17 cellular contexts compared by ENCODE assay signal in genomic region chr10:58897708-58898107, GRCh38.
"Had no signal": no experiment of that assay in that cellular context is flagged by ENCODE, and none has a peak within 500 bp of the region (broad histone marks: within the 10 kb centered on the region; RNA-seq: fewer than 3 reads in every experiment).

No MANE protein-coding gene starts in this region.

- H3K36me3 Mint-ChIP-seq: activated naive CD8-positive, alpha-beta T cell had no signal

- H3K27me3 ChIP-seq: brain microvascular endothelial cell, stomach, transverse colon had no signal

- H3K27ac Mint-ChIP-seq: activated CD4-positive, alpha-beta T cell treated with anti-CD3 and anti-CD28 coated beads, Interleukin-2, amount 10 ng/mL, durations not matched to agents 7 days and 5 days; activated naive CD8-positive, alpha-beta T cell; nephron progenitor cell; T-helper 2 cell treated with Interferon-gamma antibody and Interleukin-4, amounts not matched to agents 5 μg/mL and 100 μg/mL, for 36 hours had no signal

- H3K4me1 Mint-ChIP-seq: activated CD4-positive, alpha-beta T cell treated with anti-CD3 and anti-CD28 coated beads, Interleukin-2, amount 10 ng/mL, durations not matched to agents 7 days and 5 days had no signal

- H3K4me3 Mint-ChIP-seq: activated CD4-positive, alpha-beta T cell treated with anti-CD3 and anti-CD28 coated beads, Interleukin-2, amount 10 ng/mL, durations not matched to agents 7 days and 5 days; activated naive CD8-positive, alpha-beta T cell; nephron progenitor cell; T-helper 2 cell treated with Interferon-gamma antibody and Interleukin-4, amounts not matched to agents 5 μg/mL and 100 μg/mL, for 36 hours had no signal

- H3K27me3 Mint-ChIP-seq: activated CD4-positive, alpha-beta T cell treated with anti-CD3 and anti-CD28 coated beads, Interleukin-2, amount 10 ng/mL, durations not matched to agents 7 days and 5 days had no signal

- H3K4me3 ChIP-seq: prostate gland, stomach, transverse colon had no signal

- H3K4me1 ChIP-seq: prostate gland, stomach had no signal

- H3K9me3 ChIP-seq: prostate gland, stomach, transverse colon had no signal

- H3K9me3 Mint-ChIP-seq: activated CD4-positive, alpha-beta T cell treated with anti-CD3 and anti-CD28 coated beads, Interleukin-2, amount 10 ng/mL, durations not matched to agents 7 days and 5 days; T-helper 2 cell treated with Interferon-gamma antibody and Interleukin-4, amounts not matched to agents 5 μg/mL and 100 μg/mL, for 36 hours had no signal

- H3K36me3 ChIP-seq: brain microvascular endothelial cell, prostate gland, stomach, transverse colon had no signal

- H3K27ac ChIP-seq: brain microvascular endothelial cell, stomach had no signal

- DNase-seq: activated CD4-positive, alpha-beta T cell treated with anti-CD3 and anti-CD28 coated beads, Interleukin-2, amount 10 ng/mL, durations not matched to agents 7 days and 5 days; activated gamma-delta T cell treated with Interleukin-2 at 50 U/mL for 16 hours; anterior cingulate cortex; brain microvascular endothelial cell; glutamatergic neuron; hypothalamus; left ventricle myocardium superior; mesendoderm; nephron progenitor cell; right cardiac atrium; stimulated activated CD4-positive, alpha-beta T cell treated with anti-CD3 and anti-CD28 coated beads, Interleukin-1b, Interleukin-23, amount 100 ng/mL, for 48 hours; stomach; SW 1271; transverse colon had no signal
